ENCODE assay signal across 1 cellular context in the genomic region with DNA sequence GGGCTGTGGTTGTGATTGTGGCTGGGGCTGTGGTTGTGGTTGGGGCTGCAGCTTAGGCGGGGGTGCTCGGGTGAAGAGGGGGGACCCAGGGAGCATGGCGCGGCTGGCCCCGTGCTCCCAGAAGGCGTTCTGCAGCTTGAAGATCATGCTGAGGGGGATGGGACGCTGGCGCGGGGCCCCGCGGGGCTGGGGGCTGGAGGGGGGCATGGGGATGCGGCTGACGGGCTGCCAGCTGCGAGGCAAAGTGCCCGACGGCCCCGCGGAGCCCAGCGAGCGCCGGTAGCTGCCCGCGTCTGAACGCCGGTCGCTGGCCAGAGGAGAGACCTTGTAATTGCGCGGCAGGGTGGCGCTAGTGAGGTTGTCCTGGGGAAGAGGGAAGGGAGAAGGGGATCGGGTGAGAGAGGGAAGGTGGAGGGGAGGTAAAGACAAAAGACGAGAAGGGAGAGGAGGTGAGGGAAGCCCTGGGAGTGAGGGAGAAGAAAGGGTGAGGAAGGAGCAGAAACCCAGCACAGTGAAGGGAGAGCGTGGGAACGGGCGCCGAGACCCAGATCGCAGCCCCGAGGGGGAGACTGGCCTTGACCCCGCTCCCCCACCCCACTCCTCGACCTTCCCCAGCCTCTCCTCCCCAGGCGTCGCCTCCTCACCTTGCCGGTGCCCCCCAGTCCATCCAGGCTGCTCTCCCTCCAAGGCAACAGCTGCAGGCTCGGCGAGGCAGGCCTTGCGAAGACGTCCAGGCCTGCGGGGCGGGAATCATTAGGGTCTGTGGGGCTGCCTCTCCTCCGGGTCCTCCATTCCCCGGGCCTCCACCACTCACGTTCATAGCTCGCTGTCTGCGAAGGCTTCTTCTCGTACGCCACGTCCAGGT.
A peak's percentile ranks its signal among the peaks of the same experiment; 100 is the strongest.
TF ChIP-seq lines count a peak whose summit lies in the region.

No MANE protein-coding gene starts in this region.

TF ChIP-seq in GM23338, 12 proteins besides CTCF, POLR2A, EP300 and RAD21:
- TF ChIP-seq JUNB (IDR thresholded peaks at IDR 0.05; ENCODE audit: unreplicated experiment), result no peak
- TF ChIP-seq, protein P1, sequence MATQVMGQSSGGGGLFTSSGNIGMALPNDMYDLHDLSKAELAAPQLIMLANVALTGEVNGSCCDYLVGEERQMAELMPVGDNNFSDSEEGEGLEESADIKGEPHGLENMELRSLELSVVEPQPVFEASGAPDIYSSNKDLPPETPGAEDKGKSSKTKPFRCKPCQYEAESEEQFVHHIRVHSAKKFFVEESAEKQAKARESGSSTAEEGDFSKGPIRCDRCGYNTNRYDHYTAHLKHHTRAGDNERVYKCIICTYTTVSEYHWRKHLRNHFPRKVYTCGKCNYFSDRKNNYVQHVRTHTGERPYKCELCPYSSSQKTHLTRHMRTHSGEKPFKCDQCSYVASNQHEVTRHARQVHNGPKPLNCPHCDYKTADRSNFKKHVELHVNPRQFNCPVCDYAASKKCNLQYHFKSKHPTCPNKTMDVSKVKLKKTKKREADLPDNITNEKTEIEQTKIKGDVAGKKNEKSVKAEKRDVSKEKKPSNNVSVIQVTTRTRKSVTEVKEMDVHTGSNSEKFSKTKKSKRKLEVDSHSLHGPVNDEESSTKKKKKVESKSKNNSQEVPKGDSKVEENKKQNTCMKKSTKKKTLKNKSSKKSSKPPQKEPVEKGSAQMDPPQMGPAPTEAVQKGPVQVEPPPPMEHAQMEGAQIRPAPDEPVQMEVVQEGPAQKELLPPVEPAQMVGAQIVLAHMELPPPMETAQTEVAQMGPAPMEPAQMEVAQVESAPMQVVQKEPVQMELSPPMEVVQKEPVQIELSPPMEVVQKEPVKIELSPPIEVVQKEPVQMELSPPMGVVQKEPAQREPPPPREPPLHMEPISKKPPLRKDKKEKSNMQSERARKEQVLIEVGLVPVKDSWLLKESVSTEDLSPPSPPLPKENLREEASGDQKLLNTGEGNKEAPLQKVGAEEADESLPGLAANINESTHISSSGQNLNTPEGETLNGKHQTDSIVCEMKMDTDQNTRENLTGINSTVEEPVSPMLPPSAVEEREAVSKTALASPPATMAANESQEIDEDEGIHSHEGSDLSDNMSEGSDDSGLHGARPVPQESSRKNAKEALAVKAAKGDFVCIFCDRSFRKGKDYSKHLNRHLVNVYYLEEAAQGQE (IDR thresholded peaks at IDR 0.05; ENCODE audit: unreplicated experiment), result no peak
- TF ChIP-seq CREB1 (CRISPR knock-in tag; IDR thresholded peaks at IDR 0.05; ENCODE audit: low read depth), result no peak
- TF ChIP-seq EZH2 (IDR thresholded peaks at IDR 0.05; ENCODE audit: low read depth, unreplicated experiment), result peak; percentile 57
